ENCODE assay signal across 10 cellular contexts in the genomic region with DNA sequence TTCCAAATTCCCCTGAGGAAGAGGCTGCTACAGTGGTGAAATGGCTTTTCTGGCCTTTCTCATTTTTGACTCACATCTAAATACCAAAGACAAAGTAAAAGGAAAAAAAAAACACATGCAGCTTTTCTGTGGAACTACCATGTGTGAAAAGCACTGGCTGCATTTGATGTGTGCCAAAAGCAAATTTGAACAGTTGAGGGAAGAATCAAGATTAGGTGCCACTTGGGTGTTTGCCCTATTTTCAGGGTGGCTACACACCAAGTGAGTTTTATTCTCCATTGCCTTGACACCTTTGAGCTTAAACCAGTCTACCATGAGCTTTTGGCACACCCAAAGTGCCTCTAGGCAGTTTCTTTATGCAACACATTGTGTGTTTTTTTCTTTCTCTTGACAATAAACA.
"Had no signal": no experiment of that assay in that cellular context is flagged by ENCODE, and none has a peak within 500 bp of the region (broad histone marks: within the 10 kb centered on the region; RNA-seq: fewer than 3 reads in every experiment).

No MANE protein-coding gene starts in this region.

- H3K4me1 ChIP-seq: HAP-1 had no signal

- H3K4me3 ChIP-seq: GM23248, HAP-1 had no signal

- H3K9me3 ChIP-seq: HAP-1 had no signal

- FAIRE-seq: HepG2 had no signal

- H3K27ac ChIP-seq: GM23248, HL-60, KMS-11 had no signal

- H3K36me3 ChIP-seq: HAP-1 had no signal

- DNase-seq: GM23248, GOT3, H7, HFFc6, KBM-7 had no signal

- ATAC-seq: HCT116, HepG2 had no signal
